13 cellular contexts compared by ENCODE assay signal in the genomic region with DNA sequence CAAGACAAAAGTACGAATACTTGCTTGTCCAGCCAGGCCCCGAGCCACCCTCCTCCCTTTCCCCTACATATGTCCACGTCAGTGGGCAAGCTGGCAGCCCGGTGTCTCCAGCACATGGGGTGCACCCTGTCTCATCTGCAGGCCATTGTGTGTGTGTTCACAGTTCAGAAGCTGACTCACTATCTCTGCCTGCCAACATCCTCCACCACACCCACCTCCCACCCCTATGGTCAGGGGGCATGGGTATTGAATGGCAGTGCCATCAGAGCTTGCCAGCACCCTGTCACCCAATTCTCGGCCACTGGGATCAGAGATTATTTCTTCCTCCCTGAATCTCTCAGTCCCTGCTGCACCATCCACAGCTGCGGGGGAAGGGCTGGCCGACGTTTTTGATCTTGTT.
DNase-seq lines count a peak whose midpoint lies in the region; ATAC-seq and TF ChIP-seq lines count a peak whose summit lies in the region.
"Had no signal": no experiment of that assay in that cellular context is flagged by ENCODE, and none has a peak within 500 bp of the region (broad histone marks: within the 10 kb centered on the region; RNA-seq: fewer than 3 reads in every experiment).

No MANE protein-coding gene starts in this region.

- peaks cover 2 to 44% (median 5%) of the 10 kb centered on the region in 5 donors for H3K36me3 Mint-ChIP-seq in naive thymus-derived CD4-positive, alpha-beta T cell

- peaks cover 0 to 4% (median 0%) of the 10 kb centered on the region in 3 experiments for H3K36me3 ChIP-seq in naive thymus-derived CD4-positive, alpha-beta T cell (ENCODE audit: control insufficient read depth in 2 of 3, insufficient read depth in 3 of 3, low read length in 3 of 3)
- H3K36me3 ChIP-seq: SJSA1, thyroid gland had no signal

- H3K9me3 Mint-ChIP-seq in naive thymus-derived CD4-positive, alpha-beta T cell: peaks cover 0 to 7% (median 0%) of the 10 kb centered on the region in 11 donors

- ATAC-seq in SK-N-SH treated with all-trans-retinoic acid at 6 μM for 48 hours: peak; percentile 70
- ATAC-seq in naive thymus-derived CD4-positive, alpha-beta T cell: no peak

- CTCF ChIA-PET in naive thymus-derived CD4-positive, alpha-beta T cell (lab: Charles Lee): interaction anchor here (1.2 kb wide), 1 partner anchor 14 kb away, joined by 3 read pairs; no protein-coding TSS in a partner anchor

- no peaks in the 10 kb centered on the region for H3K27me3 ChIP-seq in naive thymus-derived CD4-positive, alpha-beta T cell (ENCODE audit: control insufficient read depth in 2 of 2, insufficient read depth in 2 of 2, low read length in 2 of 2)
- H3K27me3 ChIP-seq: SJSA1, thyroid gland had no signal

- POLR2A ChIA-PET in naive thymus-derived CD4-positive, alpha-beta T cell (lab: Charles Lee): no interaction called here

- no peak overlapping the region for H3K4me3 Mint-ChIP-seq in naive thymus-derived CD4-positive, alpha-beta T cell

- no peak overlapping the region for H3K4me3 ChIP-seq in fibroblast of mammary gland (ENCODE audit: control insufficient read depth, low read depth, low read length)
- no peak overlapping the region for H3K4me3 ChIP-seq in naive thymus-derived CD4-positive, alpha-beta T cell (ENCODE audit: low read length)
- H3K4me3 ChIP-seq: SJSA1, thyroid gland had no signal

- TF ChIP-seq CTCF in fibroblast of mammary gland (conservative IDR thresholded peaks at IDR 0.05; ENCODE audit: control insufficient read depth, insufficient read depth, low read depth, low read length) (no peak), GM20000 (IDR thresholded peaks at IDR 0.05; ENCODE audit: extremely low read depth, missing control alignments) (no peak)

- H3K27ac Mint-ChIP-seq in naive thymus-derived CD4-positive, alpha-beta T cell: no peak overlapping the region

- no peak overlapping the region for H3K27ac ChIP-seq in naive thymus-derived CD4-positive, alpha-beta T cell (ENCODE audit: low read depth, low read length)
- H3K27ac ChIP-seq: SJSA1, thyroid gland had no signal

- DNase-seq in HT1080 (ENCODE audit: low read depth) (peak; percentile 81), fibroblast of mammary gland (ENCODE audit: low read depth) (peak; percentile 64), posterior cingulate gyrus (peak in 8 of 10 donors; percentile 38 to 94 (median 56)), germinal center (ENCODE audit: low spot score) (no peak), GM20000 (ENCODE audit: low spot score) (no peak)
- DNase-seq in activated T-cell treated with anti-CD3 and anti-CD28 coated beads, Interleukin-2, amount 50 U/mL, for 1 hour: no peak
- DNase-seq in naive thymus-derived CD4-positive, alpha-beta T cell: no peak
- DNase-seq: glutamatergic neuron; NCI-H1694; stimulated activated CD4-positive, alpha-beta T cell treated with anti-CD3 and anti-CD28 coated beads, Interleukin-1b, Interleukin-23, amount 100 ng/mL, for 48 hours; thyroid gland had no signal

- no peaks in the 10 kb centered on the region for H3K9me3 ChIP-seq in naive thymus-derived CD4-positive, alpha-beta T cell (ENCODE audit: control insufficient read depth in 2 of 3, low read length in 3 of 3)
- H3K9me3 ChIP-seq: SJSA1, thyroid gland had no signal

- peaks cover 0 to 6% of the 10 kb centered on the region in 2 donors for H3K4me1 ChIP-seq in naive thymus-derived CD4-positive, alpha-beta T cell (ENCODE audit: control insufficient read depth in 2 of 2, insufficient read depth in 2 of 2, low read length in 2 of 2)
- H3K4me1 ChIP-seq: SJSA1 had no signal

- H3K4me1 Mint-ChIP-seq in naive thymus-derived CD4-positive, alpha-beta T cell: peaks cover 5 to 33% (median 25%) of the 10 kb centered on the region in 7 donors

- H3K27me3 Mint-ChIP-seq in naive thymus-derived CD4-positive, alpha-beta T cell: no peaks in the 10 kb centered on the region

- intact Hi-C loops in posterior cingulate gyrus (cut with DNase I): no loop called here
- intact Hi-C loops in naive thymus-derived CD4-positive, alpha-beta T cell (cut with micrococcal nuclease): no loop called here

TF ChIP-seq in SK-N-SH treated with all-trans-retinoic acid at 6 μM for 48 hours, 23 proteins besides CTCF, POLR2A, EP300 and RAD21 (continues in another document):
- TF ChIP-seq OSR1 (CRISPR knock-in tag; IDR thresholded peaks at IDR 0.05) (no peak), ARNTL (CRISPR knock-in tag; IDR thresholded peaks at IDR 0.05; ENCODE audit: borderline replicate concordance, low read depth) (no peak), ZNF70 (CRISPR knock-in tag; IDR thresholded peaks at IDR 0.05) (no peak), SNAI2 (CRISPR knock-in tag; IDR thresholded peaks at IDR 0.05) (no peak), ISL1 (CRISPR knock-in tag; IDR thresholded peaks at IDR 0.05) (no peak), BACH2 (CRISPR knock-in tag; IDR thresholded peaks at IDR 0.05; ENCODE audit: borderline replicate concordance) (no peak), ZFP3 (CRISPR knock-in tag; IDR thresholded peaks at IDR 0.05) (no peak), RARB (CRISPR knock-in tag; IDR thresholded peaks at IDR 0.05) (no peak), CSDC2 (CRISPR knock-in tag; IDR thresholded peaks at IDR 0.05) (no peak), ZC3H10 (CRISPR knock-in tag; IDR thresholded peaks at IDR 0.05) (no peak), ZNF565 (CRISPR knock-in tag; conservative IDR thresholded peaks at IDR 0.05; ENCODE audit: low read depth) (no peak), TOX (CRISPR knock-in tag; IDR thresholded peaks at IDR 0.05; ENCODE audit: borderline replicate concordance) (no peak)
- TF ChIP-seq, protein P1, sequence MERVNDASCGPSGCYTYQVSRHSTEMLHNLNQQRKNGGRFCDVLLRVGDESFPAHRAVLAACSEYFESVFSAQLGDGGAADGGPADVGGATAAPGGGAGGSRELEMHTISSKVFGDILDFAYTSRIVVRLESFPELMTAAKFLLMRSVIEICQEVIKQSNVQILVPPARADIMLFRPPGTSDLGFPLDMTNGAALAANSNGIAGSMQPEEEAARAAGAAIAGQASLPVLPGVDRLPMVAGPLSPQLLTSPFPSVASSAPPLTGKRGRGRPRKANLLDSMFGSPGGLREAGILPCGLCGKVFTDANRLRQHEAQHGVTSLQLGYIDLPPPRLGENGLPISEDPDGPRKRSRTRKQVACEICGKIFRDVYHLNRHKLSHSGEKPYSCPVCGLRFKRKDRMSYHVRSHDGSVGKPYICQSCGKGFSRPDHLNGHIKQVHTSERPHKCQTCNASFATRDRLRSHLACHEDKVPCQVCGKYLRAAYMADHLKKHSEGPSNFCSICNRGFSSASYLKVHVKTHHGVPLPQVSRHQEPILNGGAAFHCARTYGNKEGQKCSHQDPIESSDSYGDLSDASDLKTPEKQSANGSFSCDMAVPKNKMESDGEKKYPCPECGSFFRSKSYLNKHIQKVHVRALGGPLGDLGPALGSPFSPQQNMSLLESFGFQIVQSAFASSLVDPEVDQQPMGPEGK (CRISPR knock-in tag; IDR thresholded peaks at IDR 0.05; ENCODE audit: borderline replicate concordance): no peak
- TF ChIP-seq, protein P2, sequence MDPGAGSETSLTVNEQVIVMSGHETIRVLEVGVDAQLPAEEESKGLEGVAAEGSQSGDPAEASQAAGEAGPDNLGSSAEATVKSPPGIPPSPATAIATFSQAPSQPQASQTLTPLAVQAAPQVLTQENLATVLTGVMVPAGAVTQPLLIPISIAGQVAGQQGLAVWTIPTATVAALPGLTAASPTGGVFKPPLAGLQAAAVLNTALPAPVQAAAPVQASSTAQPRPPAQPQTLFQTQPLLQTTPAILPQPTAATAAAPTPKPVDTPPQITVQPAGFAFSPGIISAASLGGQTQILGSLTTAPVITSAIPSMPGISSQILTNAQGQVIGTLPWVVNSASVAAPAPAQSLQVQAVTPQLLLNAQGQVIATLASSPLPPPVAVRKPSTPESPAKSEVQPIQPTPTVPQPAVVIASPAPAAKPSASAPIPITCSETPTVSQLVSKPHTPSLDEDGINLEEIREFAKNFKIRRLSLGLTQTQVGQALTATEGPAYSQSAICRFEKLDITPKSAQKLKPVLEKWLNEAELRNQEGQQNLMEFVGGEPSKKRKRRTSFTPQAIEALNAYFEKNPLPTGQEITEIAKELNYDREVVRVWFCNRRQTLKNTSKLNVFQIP (CRISPR knock-in tag; IDR thresholded peaks at IDR 0.05; ENCODE audit: borderline replicate concordance, low read depth): no peak
- TF ChIP-seq, protein P3, sequence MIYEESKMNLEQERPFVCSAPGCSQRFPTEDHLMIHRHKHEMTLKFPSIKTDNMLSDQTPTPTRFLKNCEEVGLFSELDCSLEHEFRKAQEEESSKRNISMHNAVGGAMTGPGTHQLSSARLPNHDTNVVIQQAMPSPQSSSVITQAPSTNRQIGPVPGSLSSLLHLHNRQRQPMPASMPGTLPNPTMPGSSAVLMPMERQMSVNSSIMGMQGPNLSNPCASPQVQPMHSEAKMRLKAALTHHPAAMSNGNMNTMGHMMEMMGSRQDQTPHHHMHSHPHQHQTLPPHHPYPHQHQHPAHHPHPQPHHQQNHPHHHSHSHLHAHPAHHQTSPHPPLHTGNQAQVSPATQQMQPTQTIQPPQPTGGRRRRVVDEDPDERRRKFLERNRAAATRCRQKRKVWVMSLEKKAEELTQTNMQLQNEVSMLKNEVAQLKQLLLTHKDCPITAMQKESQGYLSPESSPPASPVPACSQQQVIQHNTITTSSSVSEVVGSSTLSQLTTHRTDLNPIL (CRISPR knock-in tag; IDR thresholded peaks at IDR 0.05; ENCODE audit: low read depth): no peak
- TF ChIP-seq, protein P4, sequence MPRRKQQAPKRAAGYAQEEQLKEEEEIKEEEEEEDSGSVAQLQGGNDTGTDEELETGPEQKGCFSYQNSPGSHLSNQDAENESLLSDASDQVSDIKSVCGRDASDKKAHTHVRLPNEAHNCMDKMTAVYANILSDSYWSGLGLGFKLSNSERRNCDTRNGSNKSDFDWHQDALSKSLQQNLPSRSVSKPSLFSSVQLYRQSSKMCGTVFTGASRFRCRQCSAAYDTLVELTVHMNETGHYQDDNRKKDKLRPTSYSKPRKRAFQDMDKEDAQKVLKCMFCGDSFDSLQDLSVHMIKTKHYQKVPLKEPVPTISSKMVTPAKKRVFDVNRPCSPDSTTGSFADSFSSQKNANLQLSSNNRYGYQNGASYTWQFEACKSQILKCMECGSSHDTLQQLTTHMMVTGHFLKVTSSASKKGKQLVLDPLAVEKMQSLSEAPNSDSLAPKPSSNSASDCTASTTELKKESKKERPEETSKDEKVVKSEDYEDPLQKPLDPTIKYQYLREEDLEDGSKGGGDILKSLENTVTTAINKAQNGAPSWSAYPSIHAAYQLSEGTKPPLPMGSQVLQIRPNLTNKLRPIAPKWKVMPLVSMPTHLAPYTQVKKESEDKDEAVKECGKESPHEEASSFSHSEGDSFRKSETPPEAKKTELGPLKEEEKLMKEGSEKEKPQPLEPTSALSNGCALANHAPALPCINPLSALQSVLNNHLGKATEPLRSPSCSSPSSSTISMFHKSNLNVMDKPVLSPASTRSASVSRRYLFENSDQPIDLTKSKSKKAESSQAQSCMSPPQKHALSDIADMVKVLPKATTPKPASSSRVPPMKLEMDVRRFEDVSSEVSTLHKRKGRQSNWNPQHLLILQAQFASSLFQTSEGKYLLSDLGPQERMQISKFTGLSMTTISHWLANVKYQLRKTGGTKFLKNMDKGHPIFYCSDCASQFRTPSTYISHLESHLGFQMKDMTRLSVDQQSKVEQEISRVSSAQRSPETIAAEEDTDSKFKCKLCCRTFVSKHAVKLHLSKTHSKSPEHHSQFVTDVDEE (CRISPR knock-in tag; IDR thresholded peaks at IDR 0.05): no peak

Comparison
In these comparisons a context has a peak if more than half of its experiments do, and no peak if none do; other contexts are left out.
1. DNase-seq: peak in HT1080 (single experiment), fibroblast of mammary gland (single experiment) and posterior cingulate gyrus (8 of 10); none in germinal center (single experiment), GM20000 (single experiment), activated T-cell treated with anti-CD3 and anti-CD28 coated beads, Interleukin-2, amount 50 U/mL, for 1 hour (single experiment) and naive thymus-derived CD4-positive, alpha-beta T cell (0 of 9).